ENCODE assay signal across 29 cellular contexts in the genomic region with DNA sequence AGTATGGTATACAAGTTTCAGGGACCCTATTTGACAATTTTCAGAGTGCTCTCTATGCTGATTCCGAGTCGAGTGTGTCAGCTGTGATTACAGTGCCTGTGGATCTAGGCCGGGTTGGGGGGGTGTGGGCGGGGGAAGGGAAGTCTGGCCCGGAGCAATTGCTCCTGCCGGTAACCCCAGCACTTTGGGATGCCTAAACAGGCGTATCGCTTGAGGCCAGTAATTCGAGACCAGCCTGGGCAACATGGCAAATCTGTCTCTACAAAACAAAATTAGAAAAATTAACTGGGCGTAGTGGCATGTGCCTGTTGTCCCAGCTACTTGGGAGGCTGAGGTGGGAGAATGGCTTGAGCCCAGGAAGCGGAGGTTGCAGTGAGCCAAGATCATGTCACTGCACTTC. TPM values are rescaled to one million over a fixed set of nuclear protein-coding genes. Genes with fewer than 3 reads are reported as not detected.
A peak's percentile ranks its signal among the peaks of the same experiment; 100 is the strongest.
DNase-seq lines count a peak whose midpoint lies in the region; ATAC-seq and TF ChIP-seq lines count a peak whose summit lies in the region.
"Had no signal": no experiment of that assay in that cellular context is flagged by ENCODE, and none has a peak within 500 bp of the region (broad histone marks: within the 10 kb centered on the region; RNA-seq: fewer than 3 reads in every experiment).

No MANE protein-coding gene starts in this region.

- no peak overlapping the region for H3K4me3 ChIP-seq in OCI-LY7 (ENCODE audit: low read depth, low read length, poor library complexity, severe bottlenecking)
- no peak overlapping the region for H3K4me3 ChIP-seq in lower leg skin (ENCODE audit: low read depth, poor library complexity, severe bottlenecking)
- H3K4me3 ChIP-seq: esophagus muscularis mucosa, ovary, SK-N-MC, testis, uterus had no signal

- no peak for ATAC-seq in natural killer cell
- no peak for ATAC-seq in natural killer cell treated with Interleukin-12 subunit alpha and Interleukin-12 subunit beta and Interleukin-15 and Interleukin-18, amount 100 ng/mL, for 72 hours
- no peak for ATAC-seq in activated CD8-positive, alpha-beta T cell treated with anti-CD3 and anti-CD28 coated beads, Interleukin-2, amount 10 ng/mL, durations not matched to agents 7 days and 5 days
- ATAC-seq: heart left ventricle had no signal

- H3K4me3 Mint-ChIP-seq in natural killer cell (no peak overlapping the region), type B pancreatic cell (no peak overlapping the region)
- H3K4me3 Mint-ChIP-seq in natural killer cell treated with Interleukin-12 subunit alpha and Interleukin-12 subunit beta and Interleukin-15 and Interleukin-18, amount 100 ng/mL, for 72 hours = no peak overlapping the region
- H3K4me3 Mint-ChIP-seq in activated CD8-positive, alpha-beta T cell treated with anti-CD3 and anti-CD28 coated beads, Interleukin-2, amount 10 ng/mL, durations not matched to agents 7 days and 5 days = no peak overlapping the region

- H3K4me1 ChIP-seq in OCI-LY7 (ENCODE audit: insufficient read depth, low read length, poor library complexity, severe bottlenecking) = peaks cover 70% of the 10 kb centered on the region
- H3K4me1 ChIP-seq: testis, uterus had no signal

- H2AFZ ChIP-seq in OCI-LY7 (ENCODE audit: low read length) = no peak overlapping the region

- H3K27me3 Mint-ChIP-seq in natural killer cell (ENCODE audit: low read depth in 2 of 2) (no peaks in the 10 kb centered on the region), type B pancreatic cell (no peaks in the 10 kb centered on the region)
- no peaks in the 10 kb centered on the region for H3K27me3 Mint-ChIP-seq in natural killer cell treated with Interleukin-12 subunit alpha and Interleukin-12 subunit beta and Interleukin-15 and Interleukin-18, amount 100 ng/mL, for 72 hours
- no peaks in the 10 kb centered on the region for H3K27me3 Mint-ChIP-seq in activated CD8-positive, alpha-beta T cell treated with anti-CD3 and anti-CD28 coated beads, Interleukin-2, amount 10 ng/mL, durations not matched to agents 7 days and 5 days (ENCODE audit: low read depth)

- POLR2A ChIA-PET in OCI-LY7 (lab: Charles Lee) = interaction anchor here (0.6 to 1.6 kb wide), 2 partner anchors 26 to 32 kb away, joined by 3 to 6 read pairs; no protein-coding TSS in a partner anchor
- POLR2A ChIA-PET in activated CD8-positive, alpha-beta T cell treated with anti-CD3 and anti-CD28 coated beads, Interleukin-2, amount 10 ng/mL, durations not matched to agents 7 days and 5 days (lab: Charles Lee) = interaction anchor here (0.6 to 2.1 kb wide), 3 partner anchors 14 to 493 kb away, joined by 3 to 7 read pairs (median 4); a partner anchor contains a TSS

- H3K27ac Mint-ChIP-seq in natural killer cell (peak overlapping the region; percentile 56 to 64), type B pancreatic cell (no peak overlapping the region)
- H3K27ac Mint-ChIP-seq in natural killer cell treated with Interleukin-12 subunit alpha and Interleukin-12 subunit beta and Interleukin-15 and Interleukin-18, amount 100 ng/mL, for 72 hours = no peak overlapping the region
- H3K27ac Mint-ChIP-seq in activated CD8-positive, alpha-beta T cell treated with anti-CD3 and anti-CD28 coated beads, Interleukin-2, amount 10 ng/mL, durations not matched to agents 7 days and 5 days = no peak overlapping the region

- peaks cover 70% of the 10 kb centered on the region; the same call in 1 of the 2 replicates for H3K79me2 ChIP-seq in OCI-LY7 (ENCODE audit: insufficient read depth, low read depth, low read length)

- H4K20me1 ChIP-seq in OCI-LY7 (ENCODE audit: insufficient read depth, low read length) = peaks cover 7% of the 10 kb centered on the region; the same call in 1 of the 2 replicates

- H3K4me2 ChIP-seq in OCI-LY7 (ENCODE audit: low read length) = peak overlapping the region; percentile 97

- BruUV-seq in OCI-LY7 (replicated peaks; lab: Mats Ljungman, UMichigan) = no TSS peak

- TF ChIP-seq POLR2A in lower leg skin (IDR thresholded peaks at IDR 0.05) = no peak

- no peak for TF ChIP-seq CTCF in natural killer cell (IDR thresholded peaks at IDR 0.05)
- TF ChIP-seq CTCF in OCI-LY7 (conservative IDR thresholded peaks at IDR 0.05; ENCODE audit: low read length) = no peak
- TF ChIP-seq CTCF in type B pancreatic cell (conservative IDR thresholded peaks at IDR 0.05) = no peak
- TF ChIP-seq CTCF in lower leg skin (IDR thresholded peaks at IDR 0.05) = no peak

- H3K36me3 ChIP-seq in OCI-LY7 (ENCODE audit: insufficient read depth, low read length) = peaks cover 76% of the 10 kb centered on the region
- H3K36me3 ChIP-seq: ovary, uterus had no signal

- intact Hi-C loops in natural killer cell (cut with micrococcal nuclease) = loop anchor here (10.0 kb wide), 1 partner anchor 50 kb away; no protein-coding TSS in a partner anchor
- intact Hi-C loops in OCI-LY7 (cut with micrococcal nuclease; ENCODE audit: unreplicated experiment) = no loop called here
- intact Hi-C loops in lower leg skin (cut with DNase I; ENCODE audit: low total_unique reads) = no loop called here

- 72 to 75% methylated on average over 11 of the region's 11 CpGs for WGBS in lower leg skin, 2 donors

- CTCF ChIA-PET in OCI-LY7 (lab: Charles Lee; ENCODE audit: unreplicated experiment) = no interaction called here
- CTCF ChIA-PET in activated CD8-positive, alpha-beta T cell treated with anti-CD3 and anti-CD28 coated beads, Interleukin-2, amount 10 ng/mL, durations not matched to agents 7 days and 5 days (lab: Charles Lee) = interaction anchor here (1.0 kb wide), 1 partner anchor 97 kb away, joined by 3 read pairs; no protein-coding TSS in a partner anchor

- H3K4me1 Mint-ChIP-seq in natural killer cell = peaks cover 60 to 65% of the 10 kb centered on the region in 2 donors
- H3K4me1 Mint-ChIP-seq in natural killer cell treated with Interleukin-12 subunit alpha and Interleukin-12 subunit beta and Interleukin-15 and Interleukin-18, amount 100 ng/mL, for 72 hours (ENCODE audit: low read depth in 2 of 2) = peaks cover 45 to 47% of the 10 kb centered on the region in 2 donors
- H3K4me1 Mint-ChIP-seq in type B pancreatic cell (ENCODE audit: unreplicated experiment) = peaks cover 23% of the 10 kb centered on the region
- peaks cover 70% of the 10 kb centered on the region for H3K4me1 Mint-ChIP-seq in activated CD8-positive, alpha-beta T cell treated with anti-CD3 and anti-CD28 coated beads, Interleukin-2, amount 10 ng/mL, durations not matched to agents 7 days and 5 days (ENCODE audit: low read depth)

- H3K9me3 Mint-ChIP-seq in natural killer cell (no peaks in the 10 kb centered on the region), type B pancreatic cell (no peaks in the 10 kb centered on the region)
- no peaks in the 10 kb centered on the region for H3K9me3 Mint-ChIP-seq in natural killer cell treated with Interleukin-12 subunit alpha and Interleukin-12 subunit beta and Interleukin-15 and Interleukin-18, amount 100 ng/mL, for 72 hours
- H3K9me3 Mint-ChIP-seq in activated CD8-positive, alpha-beta T cell treated with anti-CD3 and anti-CD28 coated beads, Interleukin-2, amount 10 ng/mL, durations not matched to agents 7 days and 5 days (ENCODE audit: insufficient read depth) = no peaks in the 10 kb centered on the region
- H3K9me3 Mint-ChIP-seq: brain had no signal

- no peaks in the 10 kb centered on the region for H3K36me3 Mint-ChIP-seq in natural killer cell
- H3K36me3 Mint-ChIP-seq in natural killer cell treated with Interleukin-12 subunit alpha and Interleukin-12 subunit beta and Interleukin-15 and Interleukin-18, amount 100 ng/mL, for 72 hours = no peaks in the 10 kb centered on the region
- H3K36me3 Mint-ChIP-seq in type B pancreatic cell = peaks cover 9% of the 10 kb centered on the region
- H3K36me3 Mint-ChIP-seq in activated CD8-positive, alpha-beta T cell treated with anti-CD3 and anti-CD28 coated beads, Interleukin-2, amount 10 ng/mL, durations not matched to agents 7 days and 5 days (ENCODE audit: low read depth) = peaks cover 63% of the 10 kb centered on the region

- H3K9me3 ChIP-seq in OCI-LY7 (ENCODE audit: low read length) = no peaks in the 10 kb centered on the region
- H3K9me3 ChIP-seq: esophagus muscularis mucosa, heart left ventricle, ovary, testis, uterus had no signal

- DNase-seq in natural killer cell = peak; percentile 0
- DNase-seq in natural killer cell treated with Interleukin-12 subunit alpha and Interleukin-12 subunit beta and Interleukin-15 and Interleukin-18, amount 100 ng/mL, for 72 hours (ENCODE audit: low spot score) = no peak
- DNase-seq in OCI-LY7 (ENCODE audit: low spot score) = no peak
- DNase-seq in myocyte (ENCODE audit: low read depth) = peak; percentile 53
- DNase-seq in type B pancreatic cell (ENCODE audit: extremely low spot score, unreplicated experiment) = peak; percentile 13
- no peak for DNase-seq in lower leg skin (ENCODE audit: low spot score in 2 of 2)
- no peak for DNase-seq in activated CD8-positive, alpha-beta T cell treated with anti-CD3 and anti-CD28 coated beads, Interleukin-2, amount 10 ng/mL, durations not matched to agents 7 days and 5 days
- DNase-seq in hippocampal formation (lab: John Stamatoyannopoulos, UW) = no peak
- DNase-seq: activated T-cell treated with anti-CD3 and anti-CD28 coated beads, Interleukin-2, amount 50 U/mL, for 48 hours; amniotic stem cell; dermis blood vessel endothelial cell; DMS153; foreskin fibroblast; heart left ventricle; kidney; midbrain; NCI-H1105; NCI-H187; NCI-H510A; OCI-M1; ovary; retina; stimulated activated naive CD4-positive, alpha-beta T cell treated with Interleukin-2 at 50 U/mL for 16 hours; T-helper 1 cell; testis; uterus had no signal

- no peaks in the 10 kb centered on the region for H3K9me2 ChIP-seq in OCI-LY7 (ENCODE audit: insufficient read depth, low read length)

- H3K27ac ChIP-seq in OCI-LY7 (ENCODE audit: low read depth, low read length, poor library complexity, severe bottlenecking) = peak overlapping the region; percentile 70
- H3K27ac ChIP-seq: esophagus muscularis mucosa, ovary, SK-N-MC, testis, uterus had no signal

RNA-seq across cellular contexts. Expression of a gene that starts 1.6 kb away (rescaled TPM):
- 10 to 100 TPM; 18.4 to 27.8 (median 27.3) TPM for total RNA-seq in natural killer cell
- 10 to 100 TPM; 19.9 to 22.2 TPM for total RNA-seq in natural killer cell treated with Interleukin-12 subunit alpha and Interleukin-12 subunit beta and Interleukin-15 and Interleukin-18, amount 100 ng/mL, for 72 hours
- 44.3 and 48.0 TPM in 2 replicates for total RNA-seq in OCI-LY7 (2014; rRNA removed; shearing (Covaris generic))
- 48.3 and 54.5 TPM in 2 replicates for total RNA-seq in OCI-LY7 (2022)
- total RNA-seq in myocyte = 32.8 and 34.9 TPM in 2 replicates
- polyA plus RNA-seq in myocyte (2012) = 36.7 TPM
- total RNA-seq in type B pancreatic cell (ENCODE audit: low replicate concordance) = 13.8 and 19.1 TPM in 2 replicates
- total RNA-seq in lower leg skin = 10 to 100 TPM; 27.6 to 33.3 (median 30.2) TPM
- 10 to 100 TPM; 37.1 to 44.2 TPM for total RNA-seq in activated CD8-positive, alpha-beta T cell treated with anti-CD3 and anti-CD28 coated beads, Interleukin-2, amount 10 ng/mL, durations not matched to agents 7 days and 5 days

RNA-seq across cellular contexts. Expression of a gene that starts 34.8 kb away (rescaled TPM):
- total RNA-seq in natural killer cell = 100 to 1,000 TPM in 1 of 3 donors, 10 to 100 TPM in 2; 65.4 to 105 (median 70.9) TPM
- 10 to 100 TPM; 16.9 to 17.6 TPM for total RNA-seq in natural killer cell treated with Interleukin-12 subunit alpha and Interleukin-12 subunit beta and Interleukin-15 and Interleukin-18, amount 100 ng/mL, for 72 hours
- total RNA-seq in OCI-LY7 (2014; rRNA removed; shearing (Covaris generic)) = 22.1 and 24.8 TPM in 2 replicates
- total RNA-seq in OCI-LY7 (2022) = 93.5 and 114 TPM in 2 replicates
- 5.6 and 10.1 TPM in 2 replicates for total RNA-seq in myocyte
- 10.4 TPM for polyA plus RNA-seq in myocyte (2012)
- total RNA-seq in type B pancreatic cell (ENCODE audit: low replicate concordance) = 11.0 and 17.0 TPM in 2 replicates
- 10 to 100 TPM in 1 of 4 donors, 1 to 10 TPM in 3; 2.7 to 14.2 (median 2.9) TPM for total RNA-seq in lower leg skin
- total RNA-seq in activated CD8-positive, alpha-beta T cell treated with anti-CD3 and anti-CD28 coated beads, Interleukin-2, amount 10 ng/mL, durations not matched to agents 7 days and 5 days = 10 to 100 TPM; 54.6 to 62.4 TPM

Comparison
In these comparisons a context has a peak if more than half of its experiments do, and no peak if none do; other contexts are left out.
1. DNase-seq: peak in natural killer cell (single experiment), myocyte (single experiment) and type B pancreatic cell (single experiment); none in natural killer cell treated with Interleukin-12 subunit alpha and Interleukin-12 subunit beta and Interleukin-15 and Interleukin-18, amount 100 ng/mL, for 72 hours (single experiment), OCI-LY7 (single experiment), lower leg skin (0 of 2), activated CD8-positive, alpha-beta T cell treated with anti-CD3 and anti-CD28 coated beads, Interleukin-2, amount 10 ng/mL, durations not matched to agents 7 days and 5 days (single experiment) and hippocampal formation (0 of 2).
2. H3K27ac Mint-ChIP-seq: peak in natural killer cell (2 of 2); none in natural killer cell treated with Interleukin-12 subunit alpha and Interleukin-12 subunit beta and Interleukin-15 and Interleukin-18, amount 100 ng/mL, for 72 hours (0 of 2), type B pancreatic cell (single experiment) and activated CD8-positive, alpha-beta T cell treated with anti-CD3 and anti-CD28 coated beads, Interleukin-2, amount 10 ng/mL, durations not matched to agents 7 days and 5 days (single experiment).